In genomic region chr14:52860910-52861309, GRCh38 we compare ENCODE assay signal across 26 cellular contexts.
"Had no signal": no experiment of that assay in that cellular context is flagged by ENCODE, and none has a peak within 500 bp of the region (broad histone marks: within the 10 kb centered on the region; RNA-seq: fewer than 3 reads in every experiment).

No MANE protein-coding gene starts in this region.

- H3K79me2 ChIP-seq: hepatocyte had no signal

- H3K4me3 ChIP-seq: gastroesophageal sphincter, hepatocyte, left ventricle myocardium inferior, lung, ovary, skin epidermis, suprapubic skin, tibial artery had no signal

- FAIRE-seq: endothelial cell of umbilical vein had no signal

- H3K27ac ChIP-seq: brain microvascular endothelial cell, hepatocyte, left ventricle myocardium inferior, ovary, skin epidermis, suprapubic skin had no signal

- H3K9me3 ChIP-seq: gastroesophageal sphincter, left ventricle myocardium inferior, ovary, suprapubic skin, tibial artery had no signal

- H3K27me3 ChIP-seq: brain microvascular endothelial cell, gastroesophageal sphincter, hepatocyte, ovary, suprapubic skin, tibial artery had no signal

- H3K4me1 ChIP-seq: suprapubic skin had no signal

- ATAC-seq: effector memory CD8-positive, alpha-beta T cell; gastroesophageal sphincter; sciatic nerve; stimulated activated effector memory CD8-positive, alpha-beta T cell treated with anti-CD3 and anti-CD28 coated beads, Interleukin-12 subunit alpha, Interleukin-12 subunit beta, amount 100 ng/mL, for 72 hours; stimulated activated naive CD8-positive, alpha-beta T cell treated with anti-CD3 and anti-CD28 coated beads, Interleukin-15, amount 100 ng/mL, for 72 hours had no signal

- DNase-seq: activated CD4-positive, alpha-beta memory T cell treated with anti-CD3 and anti-CD28 coated beads for 36 hours; activated CD4-positive, alpha-beta T cell treated with anti-CD3 and anti-CD28 coated beads, Interleukin-2, amount 10 ng/mL, durations not matched to agents 24 days and 14 days; activated CD8-positive, alpha-beta memory T cell treated with anti-CD3 and anti-CD28 coated beads, Interleukin-2, amount 50 U/mL, for 4 hours; activated effector memory CD4-positive, alpha-beta T cell treated with anti-CD3 and anti-CD28 coated beads, Interleukin-2, amount 50 U/mL, for 16 hours; activated naive CD4-positive, alpha-beta T cell treated with anti-CD3 and anti-CD28 coated beads, Interleukin-2, amount 10 ng/mL, durations not matched to agents 7 days and 5 days; activated naive CD8-positive, alpha-beta T cell treated with anti-CD3 and anti-CD28 coated beads, Interleukin-2, amount 10 ng/mL, durations not matched to agents 7 days and 5 days; activated T-cell treated with anti-CD3 and anti-CD28 coated beads, Interleukin-2, amount 50 U/mL, for 1 hour; amniotic stem cell; brain microvascular endothelial cell; cortex of kidney; effector memory CD8-positive, alpha-beta T cell; islet precursor cell; left ventricle myocardium inferior; ovary; retina; stimulated activated CD4-positive, alpha-beta T cell treated with anti-CD3 and anti-CD28 coated beads, Interleukin-4, amount 100 ng/mL, for 24 hours; stimulated activated naive CD8-positive, alpha-beta T cell treated with anti-CD3 and anti-CD28 coated beads, Interleukin-15, amount 100 ng/mL, for 72 hours; tibial artery had no signal

- H3K4me2 ChIP-seq: hepatocyte had no signal

- H3K36me3 ChIP-seq: ovary had no signal
